8 cellular contexts compared by ENCODE assay signal in the genomic region with DNA sequence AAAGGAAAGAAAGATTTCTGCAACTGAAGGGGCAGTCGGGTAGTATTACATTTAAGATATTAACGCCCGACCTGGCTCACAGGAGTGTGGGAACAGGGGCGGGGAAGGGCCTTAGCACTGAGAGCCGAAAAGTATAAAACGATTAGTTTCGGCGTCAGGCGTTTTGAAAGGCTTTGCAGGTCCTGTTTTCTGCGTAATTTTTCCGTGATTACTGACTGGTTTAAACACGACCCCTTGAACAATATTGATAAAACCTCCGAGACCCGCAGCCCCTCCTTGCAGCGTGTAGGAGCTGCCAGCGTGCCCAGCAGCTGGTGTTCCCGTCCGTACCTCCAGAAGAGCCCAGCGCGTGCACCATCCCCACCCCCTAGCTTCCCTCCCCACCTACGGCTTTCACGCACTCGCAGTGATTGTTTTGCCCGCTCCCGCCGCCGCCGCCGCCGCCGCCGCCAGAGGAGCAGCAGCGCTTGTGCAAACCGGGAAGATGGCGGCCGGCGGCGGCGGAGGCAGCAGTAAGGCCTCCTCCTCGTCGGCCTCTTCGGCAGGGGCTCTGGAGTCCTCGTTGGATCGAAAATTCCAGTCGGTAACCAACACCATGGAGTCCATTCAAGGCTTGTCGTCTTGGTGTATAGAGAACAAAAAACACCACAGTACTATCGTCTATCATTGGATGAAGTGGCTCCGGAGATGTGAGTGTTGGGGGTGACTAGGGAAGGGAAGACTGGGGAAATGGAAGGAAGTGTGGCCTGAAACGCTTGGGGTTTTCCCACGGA. TPM values are rescaled to one million over a fixed set of nuclear protein-coding genes. Genes with fewer than 3 reads are reported as not detected.
A peak's percentile ranks its signal among the peaks of the same experiment; 100 is the strongest.
DNase-seq lines count a peak whose midpoint lies in the region; ATAC-seq, FAIRE-seq and TF ChIP-seq lines count a peak whose summit lies in the region.

No MANE protein-coding gene starts in this region.

- H3K36me3 ChIP-seq in Caco-2 (ENCODE audit: control insufficient read depth, insufficient read depth, low read length) (no peaks in the 10 kb centered on the region), parathyroid adenoma (ENCODE audit: control insufficient read depth, insufficient read depth, low read length) (no peaks in the 10 kb centered on the region), thyroid gland (no peaks in the 10 kb centered on the region)

- POLR2A ChIA-PET in Caco-2 (lab: Charles Lee), result interaction anchor here (0.5 to 1.2 kb wide), 11 partner anchors 43 to 382 kb away, joined by 3 to 9 read pairs (median 4); partner anchors contain the start of genes ANP32E, CIART, ENSA and MCL1

- H3K27ac Mint-ChIP-seq in Caco-2 (ENCODE audit: unreplicated experiment), result peak overlapping the region; percentile 94
- H3K27ac Mint-ChIP-seq in activated naive CD8-positive, alpha-beta T cell treated with anti-CD3 and anti-CD28 coated beads for 36 hours, result peak overlapping the region; percentile 97

- TF ChIP-seq POLR2A in H54 (IDR thresholded peaks at IDR 0.05; ENCODE audit: low read depth, low read length) (peak; percentile 72), thyroid gland (IDR thresholded peaks at IDR 0.05) (peak; percentile 0 to 39)

- no peaks in the 10 kb centered on the region for H3K27me3 Mint-ChIP-seq in Caco-2 (ENCODE audit: insufficient read depth, unreplicated experiment)
- peaks cover 4% of the 10 kb centered on the region for H3K27me3 Mint-ChIP-seq in activated naive CD8-positive, alpha-beta T cell treated with anti-CD3 and anti-CD28 coated beads for 36 hours

- H3K4me3 ChIP-seq in Caco-2 (ENCODE audit: low read depth, low read length) (peak overlapping the region; percentile 58), parathyroid adenoma (ENCODE audit: low read depth, low read length) (peak overlapping the region; percentile 100), thyroid gland (replicated peaks in 1 of 3) (peak overlapping the region; percentile 66 to 88 (median 73))

- peak overlapping the region; percentile 85 for H3K4me3 Mint-ChIP-seq in Caco-2 (ENCODE audit: unreplicated experiment)
- H3K4me3 Mint-ChIP-seq in activated naive CD8-positive, alpha-beta T cell treated with anti-CD3 and anti-CD28 coated beads for 36 hours, result peak overlapping the region; percentile 93

- H3K4me1 ChIP-seq in Caco-2 (peaks cover 7% of the 10 kb centered on the region; the same call in 1 of the 2 replicates), parathyroid adenoma (no peaks in the 10 kb centered on the region), thyroid gland (peaks cover 13 to 18% of the 10 kb centered on the region in 2 donors)

- TF ChIP-seq CTCF in Caco-2 (IDR thresholded peaks at IDR 0.05; ENCODE audit: insufficient read depth in 1 of 2, low read depth in 1 of 2, low read length in 1 of 2, severe bottlenecking in 1 of 2, unreplicated experiment in 1 of 2) (peak in 1 of 2 experiments; percentile 1), parathyroid adenoma (IDR thresholded peaks at IDR 0.05) (no peak), thyroid gland (IDR thresholded peaks at IDR 0.05) (peak in 3 of 6 experiments; percentile 3 to 17 (median 5))

- peak overlapping the region; percentile 38 for H3K9ac ChIP-seq in parathyroid adenoma

- 1% methylated on average over 27 to 39 of the region's 50 CpGs for WGBS in thyroid gland, 2 donors

- H3K9me3 ChIP-seq in Caco-2, result no peaks in the 10 kb centered on the region
- H3K9me3 ChIP-seq in parathyroid adenoma (ENCODE audit: control insufficient read depth, low read length), result no peaks in the 10 kb centered on the region
- H3K9me3 ChIP-seq in thyroid gland, result no peaks in the 10 kb centered on the region

- peaks cover 57% of the 10 kb centered on the region for H3K36me3 Mint-ChIP-seq in Caco-2 (ENCODE audit: insufficient read depth, unreplicated experiment)
- H3K36me3 Mint-ChIP-seq in activated naive CD8-positive, alpha-beta T cell treated with anti-CD3 and anti-CD28 coated beads for 36 hours, result peaks cover 16% of the 10 kb centered on the region

- H3K27ac ChIP-seq in parathyroid adenoma (peak overlapping the region; percentile 97), thyroid gland (peak overlapping the region; percentile 91 to 97 (median 96))

- no TSS peak for BruUV-seq in Caco-2 (replicated peaks; lab: Mats Ljungman, UMichigan)

- intact Hi-C loops in Caco-2 (cut with micrococcal nuclease; ENCODE audit: unreplicated experiment), result loop anchor here (1.0 to 5.0 kb wide), 2 partner anchors 68 to 151 kb away; partner anchors contain the start of gene FALEC
- intact Hi-C loops in Right ventricle myocardium superior (cut with DNase I), result no loop called here
- intact Hi-C loops in thyroid gland (cut with DNase I), result loop anchor here (10.0 kb wide), 1 partner anchor 100 kb away; no protein-coding TSS in a partner anchor

- FAIRE-seq in H54 (lab: Jason Lieb, UNC), result no peak

- H3K27me3 ChIP-seq in Caco-2 (replicated peaks; ENCODE audit: control insufficient read depth, insufficient read depth, low read length), result no peaks in the 10 kb centered on the region
- H3K27me3 ChIP-seq in parathyroid adenoma (ENCODE audit: control insufficient read depth, insufficient read depth, low read length), result no peaks in the 10 kb centered on the region
- H3K27me3 ChIP-seq in thyroid gland, result no peaks in the 10 kb centered on the region

- H3K9me3 Mint-ChIP-seq in Caco-2 (ENCODE audit: unreplicated experiment), result no peaks in the 10 kb centered on the region
- H3K9me3 Mint-ChIP-seq in activated naive CD8-positive, alpha-beta T cell treated with anti-CD3 and anti-CD28 coated beads for 36 hours, result no peaks in the 10 kb centered on the region

- H2AFZ ChIP-seq in parathyroid adenoma, result peak overlapping the region; percentile 70

- CTCF ChIA-PET in Caco-2 (lab: Charles Lee), result interaction anchor here (0.7 to 1.3 kb wide), 5 partner anchors 11 to 171 kb away, joined by 3 to 6 read pairs (median 4); no protein-coding TSS in a partner anchor

- H3K4me2 ChIP-seq in parathyroid adenoma (ENCODE audit: low read length), result peak overlapping the region; percentile 100

- DNase-seq in Caco-2 (peak; percentile 84 to 85), H54 (ENCODE audit: insufficient read length, low spot score) (peak; percentile 45), NCI-H1105 (lab: John Stamatoyannopoulos, UW) (peak; percentile 73), SKM-1 treated with dmso at 0.1 percent for 144 hours (lab: John Stamatoyannopoulos, UW; ENCODE audit: unreplicated experiment) (peak; percentile 62), Right ventricle myocardium superior (peak; percentile 89), thyroid gland (peak; percentile 85 to 87)
- DNase-seq in activated naive CD8-positive, alpha-beta T cell treated with anti-CD3 and anti-CD28 coated beads for 36 hours, result peak; percentile 83

- H3K79me2 ChIP-seq in parathyroid adenoma, result peaks cover 10% of the 10 kb centered on the region

- peak; percentile 68 for ATAC-seq in Right ventricle myocardium superior (ENCODE audit: poor library complexity)

- peaks cover 13% of the 10 kb centered on the region for H3K4me1 Mint-ChIP-seq in Caco-2 (ENCODE audit: low read depth, unreplicated experiment)
- peaks cover 25% of the 10 kb centered on the region for H3K4me1 Mint-ChIP-seq in activated naive CD8-positive, alpha-beta T cell treated with anti-CD3 and anti-CD28 coated beads for 36 hours

RNA-seq across cellular contexts. Expression of gene RPRD2, which starts 0.5 kb away (rescaled TPM):
- total RNA-seq in Caco-2 (2022), result 24.3 and 25.0 TPM in 2 replicates
- 10 to 100 TPM; 21.7 to 22.8 TPM for total RNA-seq in activated naive CD8-positive, alpha-beta T cell treated with anti-CD3 and anti-CD28 coated beads for 36 hours
- total RNA-seq in Right ventricle myocardium superior, result 20.8 TPM
- total RNA-seq in thyroid gland, result 10 to 100 TPM; 26.1 to 39.9 (median 31.6) TPM

RNA-seq across cellular contexts. Expression of gene PRPF3, which starts 43.1 kb away (rescaled TPM):
- 81.2 and 85.3 TPM in 2 replicates for total RNA-seq in Caco-2 (2022)
- total RNA-seq in activated naive CD8-positive, alpha-beta T cell treated with anti-CD3 and anti-CD28 coated beads for 36 hours, result 10 to 100 TPM; 67.8 to 71.5 TPM
- total RNA-seq in Right ventricle myocardium superior, result 18.0 TPM
- total RNA-seq in thyroid gland, result 10 to 100 TPM; 61.3 to 96.9 (median 68.1) TPM

Comparison
In these comparisons a context has a peak if more than half of its experiments do, and no peak if none do; other contexts are left out.
1. Peak in every context shown above with its lines: DNase-seq, ATAC-seq, H3K4me3 ChIP-seq and H3K27ac ChIP-seq.